ENCODE assay signal across 14 cellular contexts in the genomic region with DNA sequence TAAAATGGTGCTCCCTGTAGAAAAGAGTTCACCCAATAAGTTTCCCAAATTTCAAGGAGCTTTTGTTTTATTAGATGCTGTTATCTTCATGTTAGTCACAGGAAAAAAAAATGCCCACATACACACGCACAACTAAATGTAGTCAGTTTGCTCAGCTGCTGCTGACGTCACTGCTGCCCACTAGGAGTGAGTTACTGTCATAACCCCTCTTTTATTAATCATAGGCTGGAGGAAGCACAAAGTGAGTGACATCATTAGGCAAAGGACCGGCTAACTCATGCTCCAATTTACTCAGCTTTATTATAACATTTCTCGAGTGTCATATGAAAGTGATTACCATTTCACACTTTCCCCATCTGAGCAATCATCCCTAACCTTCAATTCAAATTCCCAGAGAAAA. TPM values are rescaled to one million over a fixed set of nuclear protein-coding genes. Genes with fewer than 3 reads are reported as not detected.
A peak's percentile ranks its signal among the peaks of the same experiment; 100 is the strongest.
DNase-seq lines count a peak whose midpoint lies in the region; ATAC-seq, FAIRE-seq and TF ChIP-seq lines count a peak whose summit lies in the region.
"Had no signal": no experiment of that assay in that cellular context is flagged by ENCODE, and none has a peak within 500 bp of the region (broad histone marks: within the 10 kb centered on the region; RNA-seq: fewer than 3 reads in every experiment).

No MANE protein-coding gene starts in this region.

- H3K9me3 ChIP-seq in neutrophil (no peaks in the 10 kb centered on the region), heart right ventricle (no peaks in the 10 kb centered on the region), kidney (ENCODE audit: control insufficient read depth in 1 of 2, low read length in 2 of 2) (no peaks in the 10 kb centered on the region)
- H3K9me3 ChIP-seq: Peyer's patch had no signal

- DNase-seq in Daoy (ENCODE audit: low read depth) (peak; percentile 97), NCI-H774 (lab: John Stamatoyannopoulos, UW) (peak; percentile 11), cardiac fibroblast (ENCODE audit: low read depth in 2 of 2) (peak; percentile 80 to 96), GM23338 (ENCODE audit: low spot score) (no peak), heart right ventricle (no peak), ecto neural progenitor cell (ENCODE audit: low spot score) (no peak), kidney (no peak)
- DNase-seq: activated T-cell treated with anti-CD3 and anti-CD28 coated beads, Interleukin-2, amount 50 U/mL, for 1 hour; DMS79; KG1; Peyer's patch had no signal

- H3K36me3 Mint-ChIP-seq in GM23338 (ENCODE audit: low read depth), result no peaks in the 10 kb centered on the region

- no peaks in the 10 kb centered on the region for H3K9me2 ChIP-seq in GM23338 (ENCODE audit: insufficient read depth)

- H3K36me3 ChIP-seq in neutrophil (no peaks in the 10 kb centered on the region), GM23338 (ENCODE audit: insufficient read depth) (no peaks in the 10 kb centered on the region), heart right ventricle (no peaks in the 10 kb centered on the region), kidney (ENCODE audit: control insufficient read depth in 1 of 2, insufficient read depth in 2 of 2, low read length in 2 of 2) (no peaks in the 10 kb centered on the region)
- H3K36me3 ChIP-seq: Peyer's patch had no signal

- H3K27me3 Mint-ChIP-seq in GM23338 (ENCODE audit: insufficient read depth, low read depth, poor library complexity), result peaks cover 17% of the 10 kb centered on the region

- H3K27me3 ChIP-seq in neutrophil (no peaks in the 10 kb centered on the region), GM23338 (ENCODE audit: insufficient read depth) (peaks cover 18% of the 10 kb centered on the region), heart right ventricle (no peaks in the 10 kb centered on the region)
- H3K27me3 ChIP-seq: Peyer's patch had no signal

- H3K27ac ChIP-seq in neutrophil (peak overlapping the region; percentile 19), GM23338 (ENCODE audit: low read depth) (no peak overlapping the region), heart right ventricle (no peak overlapping the region), kidney (ENCODE audit: low read depth in 2 of 2, low read length in 2 of 2) (no peak overlapping the region)
- H3K27ac ChIP-seq: Peyer's patch, VCaP had no signal

- no peak for FAIRE-seq in kidney (lab: Jason Lieb, UNC)

- ATAC-seq in GM23338, result no peak
- no peak for ATAC-seq in heart right ventricle
- ATAC-seq: HCT116 had no signal

- H2AFZ ChIP-seq in GM23338, result no peak overlapping the region

- no peaks in the 10 kb centered on the region for H4K20me1 ChIP-seq in GM23338 (replicated peaks; ENCODE audit: insufficient read depth)

- H3K4me3 ChIP-seq in cardiac fibroblast (replicated peaks in 1 of 2; ENCODE audit: low read depth in 2 of 2, low read length in 2 of 2) (no peak overlapping the region), neutrophil (ENCODE audit: low read depth in 1 of 2, low read length in 1 of 2) (no peak overlapping the region), GM23338 (no peak overlapping the region), heart right ventricle (no peak overlapping the region), kidney (ENCODE audit: low read length in 2 of 2) (no peak overlapping the region)
- H3K4me3 ChIP-seq: Peyer's patch had no signal

- TF ChIP-seq CTCF in cardiac fibroblast (IDR thresholded peaks at IDR 0.05; ENCODE audit: low read depth, low read length) (no peak), neutrophil (IDR thresholded peaks at IDR 0.05) (no peak), GM23338 (conservative IDR thresholded peaks at IDR 0.05; ENCODE audit: low read depth in 2 of 2) (no peak), heart right ventricle (IDR thresholded peaks at IDR 0.05) (no peak), kidney (IDR thresholded peaks at IDR 0.05; ENCODE audit: borderline replicate concordance, extremely low read depth, insufficient read depth) (no peak)

- no peaks in the 10 kb centered on the region for H3K79me2 ChIP-seq in GM23338 (replicated peaks; ENCODE audit: insufficient read depth)

- no peaks in the 10 kb centered on the region for H3K9me3 Mint-ChIP-seq in GM23338

- H3K4me1 Mint-ChIP-seq in GM23338, result peaks cover 19% of the 10 kb centered on the region

- 65 to 77% methylated on average over 4 of the region's 4 CpGs for WGBS in heart right ventricle, 2 donors

- H3K4me1 ChIP-seq in neutrophil (ENCODE audit: control insufficient read depth in 1 of 2, insufficient read depth in 1 of 2, low read depth in 1 of 2, low read length in 1 of 2) (peaks cover 40 to 43% of the 10 kb centered on the region in 2 experiments), GM23338 (ENCODE audit: insufficient read depth) (peaks cover 14% of the 10 kb centered on the region), heart right ventricle (peaks cover 0 to 17% (median 7%) of the 10 kb centered on the region in 9 donors), kidney (ENCODE audit: control insufficient read depth in 1 of 2, insufficient read depth in 1 of 2, low read depth in 1 of 2, low read length in 2 of 2) (peaks cover 7 to 9% of the 10 kb centered on the region in 2 donors)

- intact Hi-C loops in heart right ventricle (cut with DNase I) (loop anchor here in 8 of 10 donors (2.0 to 10.0 kb wide), 7 partner anchors 695 to 1465 kb away; no protein-coding TSS in a partner anchor), kidney (cut with DNase I) (no loop called here)

- H3K9ac ChIP-seq in kidney (ENCODE audit: low read length in 2 of 2), result no peak overlapping the region

- H3K4me2 ChIP-seq in GM23338, result no peak overlapping the region

- no peak overlapping the region for H3K4me3 Mint-ChIP-seq in GM23338

- H3F3A ChIP-seq in GM23338 (replicated peaks; ENCODE audit: low read depth), result peaks cover 7% of the 10 kb centered on the region; the same call in 1 of the 2 replicates

- H3K27ac Mint-ChIP-seq in GM23338, result no peak overlapping the region

TF ChIP-seq in GM23338, 12 proteins besides CTCF, POLR2A, EP300 and RAD21 (continues in another document):
- TF ChIP-seq STAT1 (IDR thresholded peaks at IDR 0.05; ENCODE audit: unreplicated experiment), result no peak
- TF ChIP-seq, protein P1, sequence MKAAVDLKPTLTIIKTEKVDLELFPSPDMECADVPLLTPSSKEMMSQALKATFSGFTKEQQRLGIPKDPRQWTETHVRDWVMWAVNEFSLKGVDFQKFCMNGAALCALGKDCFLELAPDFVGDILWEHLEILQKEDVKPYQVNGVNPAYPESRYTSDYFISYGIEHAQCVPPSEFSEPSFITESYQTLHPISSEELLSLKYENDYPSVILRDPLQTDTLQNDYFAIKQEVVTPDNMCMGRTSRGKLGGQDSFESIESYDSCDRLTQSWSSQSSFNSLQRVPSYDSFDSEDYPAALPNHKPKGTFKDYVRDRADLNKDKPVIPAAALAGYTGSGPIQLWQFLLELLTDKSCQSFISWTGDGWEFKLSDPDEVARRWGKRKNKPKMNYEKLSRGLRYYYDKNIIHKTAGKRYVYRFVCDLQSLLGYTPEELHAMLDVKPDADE (IDR thresholded peaks at IDR 0.05), result no peak
- TF ChIP-seq JUNB (IDR thresholded peaks at IDR 0.05; ENCODE audit: unreplicated experiment), result no peak
- TF ChIP-seq, protein P2, sequence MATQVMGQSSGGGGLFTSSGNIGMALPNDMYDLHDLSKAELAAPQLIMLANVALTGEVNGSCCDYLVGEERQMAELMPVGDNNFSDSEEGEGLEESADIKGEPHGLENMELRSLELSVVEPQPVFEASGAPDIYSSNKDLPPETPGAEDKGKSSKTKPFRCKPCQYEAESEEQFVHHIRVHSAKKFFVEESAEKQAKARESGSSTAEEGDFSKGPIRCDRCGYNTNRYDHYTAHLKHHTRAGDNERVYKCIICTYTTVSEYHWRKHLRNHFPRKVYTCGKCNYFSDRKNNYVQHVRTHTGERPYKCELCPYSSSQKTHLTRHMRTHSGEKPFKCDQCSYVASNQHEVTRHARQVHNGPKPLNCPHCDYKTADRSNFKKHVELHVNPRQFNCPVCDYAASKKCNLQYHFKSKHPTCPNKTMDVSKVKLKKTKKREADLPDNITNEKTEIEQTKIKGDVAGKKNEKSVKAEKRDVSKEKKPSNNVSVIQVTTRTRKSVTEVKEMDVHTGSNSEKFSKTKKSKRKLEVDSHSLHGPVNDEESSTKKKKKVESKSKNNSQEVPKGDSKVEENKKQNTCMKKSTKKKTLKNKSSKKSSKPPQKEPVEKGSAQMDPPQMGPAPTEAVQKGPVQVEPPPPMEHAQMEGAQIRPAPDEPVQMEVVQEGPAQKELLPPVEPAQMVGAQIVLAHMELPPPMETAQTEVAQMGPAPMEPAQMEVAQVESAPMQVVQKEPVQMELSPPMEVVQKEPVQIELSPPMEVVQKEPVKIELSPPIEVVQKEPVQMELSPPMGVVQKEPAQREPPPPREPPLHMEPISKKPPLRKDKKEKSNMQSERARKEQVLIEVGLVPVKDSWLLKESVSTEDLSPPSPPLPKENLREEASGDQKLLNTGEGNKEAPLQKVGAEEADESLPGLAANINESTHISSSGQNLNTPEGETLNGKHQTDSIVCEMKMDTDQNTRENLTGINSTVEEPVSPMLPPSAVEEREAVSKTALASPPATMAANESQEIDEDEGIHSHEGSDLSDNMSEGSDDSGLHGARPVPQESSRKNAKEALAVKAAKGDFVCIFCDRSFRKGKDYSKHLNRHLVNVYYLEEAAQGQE (IDR thresholded peaks at IDR 0.05; ENCODE audit: unreplicated experiment), result no peak
- TF ChIP-seq POLR2AphosphoS5 (IDR thresholded peaks at IDR 0.05; ENCODE audit: low read depth), result no peak
- no peak for TF ChIP-seq EZH2phosphoT487 (IDR thresholded peaks at IDR 0.05; ENCODE audit: unreplicated experiment)
- no peak for TF ChIP-seq CREB1 (CRISPR knock-in tag; IDR thresholded peaks at IDR 0.05; ENCODE audit: low read depth)
- no peak for TF ChIP-seq EZH2 (IDR thresholded peaks at IDR 0.05; ENCODE audit: low read depth, unreplicated experiment)
- no peak for TF ChIP-seq NANOG (IDR thresholded peaks at IDR 0.05; ENCODE audit: borderline replicate concordance)
- no peak for TF ChIP-seq ZNF114 (CRISPR knock-in tag; IDR thresholded peaks at IDR 0.05)

RNA-seq across cellular contexts. Expression of a gene that starts 6.7 kb away (rescaled TPM):
- 84.7 and 102 TPM in 2 replicates for total RNA-seq in Daoy (2014; rRNA removed; shearing (Covaris generic))
- total RNA-seq in GM23338 (2014; rRNA removed; shearing (Covaris generic)), result 0.94 and 1.0 TPM in 2 replicates
- polyA plus RNA-seq in GM23338 (2016; fragmentation: Nextera tagmentation; extraction: Ambion mirVana) (1.0 and 1.3 TPM in 2 replicates), heart right ventricle (1 to 10 TPM in 1 of 2 donors, under 1 TPM in 1; 0.41 to 2.7 TPM), kidney (ENCODE audit: insufficient read depth, low read depth, low replicate concordance) (0.49 TPM)
- total RNA-seq in heart right ventricle (10 to 100 TPM in 1 of 10 donors, 1 to 10 TPM in 8, under 1 TPM in 1; 0.51 to 26.1 (median 4.4) TPM), kidney (5.9 TPM)

Comparison
In these comparisons a context has a peak if more than half of its experiments do, and no peak if none do; other contexts are left out.
1. DNase-seq: peak in Daoy (single experiment), NCI-H774 (single experiment) and cardiac fibroblast (2 of 2); none in GM23338 (single experiment), heart right ventricle (0 of 2), ecto neural progenitor cell (single experiment) and kidney (single experiment).